ENCODE assay signal across 22 cellular contexts in genomic region chr3:120341658-120342346, GRCh38. TPM values are rescaled to one million over a fixed set of nuclear protein-coding genes. Genes with fewer than 3 reads are reported as not detected.
"Had no signal": no experiment of that assay in that cellular context is flagged by ENCODE, and none has a peak within 500 bp of the region (broad histone marks: within the 10 kb centered on the region; RNA-seq: fewer than 3 reads in every experiment).

No MANE protein-coding gene starts in this region.

- DNase-seq: activated CD4-positive, alpha-beta memory T cell treated with anti-CD3 and anti-CD28 coated beads for 36 hours; activated CD4-positive, alpha-beta T cell treated with anti-CD3 and anti-CD28 coated beads for 48 hours; activated naive CD4-positive, alpha-beta T cell treated with Interleukin-2 at 50 U/mL for 16 hours; activated naive CD8-positive, alpha-beta T cell treated with anti-CD3 and anti-CD28 coated beads for 36 hours; activated T-cell treated with anti-CD3 and anti-CD28 coated beads, Interleukin-2, amount 50 U/mL, for 48 hours; central memory CD4-positive, alpha-beta T cell; dorsolateral prefrontal cortex; left colon; mucosa of descending colon; nephron progenitor cell; occipital lobe; stimulated activated CD4-positive, alpha-beta T cell treated with anti-CD3 and anti-CD28 coated beads, Interleukin-15, amount 100 ng/mL, for 24 hours; stimulated activated CD4-positive, alpha-beta T cell treated with anti-CD3 and anti-CD28 coated beads, Interleukin-2, amount 100 ng/mL, for 48 hours; stimulated activated CD8-positive, alpha-beta memory T cell treated with anti-CD3 and anti-CD28 coated beads, Interleukin-4, amount 100 ng/mL, for 48 hours; stimulated activated naive CD4-positive, alpha-beta T cell; T-helper 17 cell; testis; trophoblast cell had no signal

- H3K27me3 ChIP-seq: dorsolateral prefrontal cortex, testis, vagina had no signal

- H3K4me1 ChIP-seq: testis had no signal

- H3K4me3 ChIP-seq: dorsolateral prefrontal cortex, mucosa of descending colon, smooth muscle cell, testis, vagina had no signal

- H3K36me3 ChIP-seq: vagina had no signal

- H3K4me3 Mint-ChIP-seq: activated CD4-positive, alpha-beta memory T cell treated with anti-CD3 and anti-CD28 coated beads for 36 hours; activated naive CD8-positive, alpha-beta T cell treated with anti-CD3 and anti-CD28 coated beads for 36 hours; memory B cell; nephron progenitor cell; T-helper 17 cell had no signal

- ATAC-seq: left colon, mucosa of descending colon, sciatic nerve, T-helper 17 cell had no signal

- H3K27me3 Mint-ChIP-seq: activated CD4-positive, alpha-beta memory T cell treated with anti-CD3 and anti-CD28 coated beads for 36 hours; activated naive CD8-positive, alpha-beta T cell treated with anti-CD3 and anti-CD28 coated beads for 36 hours; memory B cell; T-helper 17 cell had no signal

- H3K27ac ChIP-seq: testis, vagina had no signal

- H3K27ac Mint-ChIP-seq: activated CD4-positive, alpha-beta memory T cell treated with anti-CD3 and anti-CD28 coated beads for 36 hours; memory B cell; nephron progenitor cell; T-helper 17 cell had no signal

- H3K9me3 ChIP-seq: testis, vagina had no signal

- H3K4me2 ChIP-seq: smooth muscle cell had no signal

RNA-seq across cellular contexts. Expression of gene GPR156, which starts 56.8 kb away (rescaled TPM):
- total RNA-seq: activated CD4-positive, alpha-beta memory T cell treated with anti-CD3 and anti-CD28 coated beads for 36 hours; vagina had no signal
